Comparison of ENCODE assay signal across 18 cellular contexts in genomic region chr22:44928711-44929347, GRCh38.
DNase-seq lines count a peak whose midpoint lies in the region; ATAC-seq and TF ChIP-seq lines count a peak whose summit lies in the region.
"Had no signal": no experiment of that assay in that cellular context is flagged by ENCODE, and none has a peak within 500 bp of the region (broad histone marks: within the 10 kb centered on the region; RNA-seq: fewer than 3 reads in every experiment).

No MANE protein-coding gene starts in this region.

- no peaks in the 10 kb centered on the region for H3K36me3 Mint-ChIP-seq in activated CD8-positive, alpha-beta T cell treated with anti-CD3 and anti-CD28 coated beads, Interleukin-2, amount 10 ng/mL, durations not matched to agents 7 days and 5 days (ENCODE audit: low read depth)

- H3K4me3 Mint-ChIP-seq in activated CD8-positive, alpha-beta T cell treated with anti-CD3 and anti-CD28 coated beads, Interleukin-2, amount 10 ng/mL, durations not matched to agents 7 days and 5 days: no peak overlapping the region
- H3K4me3 Mint-ChIP-seq: CD4-positive, alpha-beta T cell; HFFc6 had no signal

- peaks cover 16% of the 10 kb centered on the region for H3K9me3 ChIP-seq in left ventricle myocardium inferior (replicated peaks)
- no peaks in the 10 kb centered on the region for H3K9me3 ChIP-seq in right atrium auricular region
- no peaks in the 10 kb centered on the region for H3K9me3 ChIP-seq in lower lobe of right lung
- peaks cover 0 to 9% (median 3%) of the 10 kb centered on the region in 8 donors for H3K9me3 ChIP-seq in spleen
- no peaks in the 10 kb centered on the region for H3K9me3 ChIP-seq in ascending aorta

- CTCF ChIA-PET in activated CD8-positive, alpha-beta T cell treated with anti-CD3 and anti-CD28 coated beads, Interleukin-2, amount 10 ng/mL, durations not matched to agents 7 days and 5 days (lab: Charles Lee): no interaction called here

- H3K4me1 ChIP-seq in left ventricle myocardium inferior: peaks cover 14% of the 10 kb centered on the region
- H3K4me1 ChIP-seq in right atrium auricular region: peaks cover 0 to 19% of the 10 kb centered on the region in 2 donors
- H3K4me1 ChIP-seq in lower lobe of right lung: no peaks in the 10 kb centered on the region
- peaks cover 0 to 5% (median 0%) of the 10 kb centered on the region in 6 donors for H3K4me1 ChIP-seq in spleen
- H3K4me1 ChIP-seq in ascending aorta: no peaks in the 10 kb centered on the region

- 87 to 92% (median 88%) methylated on average over 17 to 18 of the region's 18 CpGs for WGBS in spleen, 5 donors

- no peak for TF ChIP-seq POLR2A in spleen (IDR thresholded peaks at IDR 0.05)

- H3K4me3 ChIP-seq in left ventricle myocardium inferior (no peak overlapping the region), right atrium auricular region (no peak overlapping the region), lower lobe of right lung (no peak overlapping the region), spleen (no peak overlapping the region), ascending aorta (no peak overlapping the region)

- H3K27ac Mint-ChIP-seq in activated CD8-positive, alpha-beta T cell treated with anti-CD3 and anti-CD28 coated beads, Interleukin-2, amount 10 ng/mL, durations not matched to agents 7 days and 5 days: no peak overlapping the region
- H3K27ac Mint-ChIP-seq: CD4-positive, alpha-beta T cell; HFFc6 had no signal

- no peak for ATAC-seq in lower lobe of right lung
- no peak for ATAC-seq in GM18909 (IDR thresholded peaks at IDR 0.05; ENCODE audit: poor library complexity, unreplicated experiment)
- ATAC-seq in activated CD8-positive, alpha-beta T cell treated with anti-CD3 and anti-CD28 coated beads, Interleukin-2, amount 10 ng/mL, durations not matched to agents 7 days and 5 days: no peak
- ATAC-seq: SK-N-SH treated with all-trans-retinoic acid at 6 μM for 48 hours had no signal

- TF ChIP-seq CTCF in left ventricle myocardium inferior (IDR thresholded peaks at IDR 0.05; ENCODE audit: borderline replicate concordance) (no peak), right atrium auricular region (IDR thresholded peaks at IDR 0.05) (no peak), lower lobe of right lung (IDR thresholded peaks at IDR 0.05) (no peak), spleen (IDR thresholded peaks at IDR 0.05 in 8 of 11, conservative IDR thresholded peaks at IDR 0.05 in 3 of 11) (no peak), ascending aorta (IDR thresholded peaks at IDR 0.05) (no peak)

- peak; percentile 5 for DNase-seq in left ventricle myocardium inferior
- no peak for DNase-seq in right atrium auricular region (ENCODE audit: low spot score)
- peak; percentile 16 for DNase-seq in SK-N-DZ (ENCODE audit: low spot score)
- peak; percentile 32 for DNase-seq in lower lobe of right lung
- DNase-seq in spleen: peak; percentile 37
- DNase-seq in ascending aorta (ENCODE audit: low spot score in 2 of 2): no peak
- no peak for DNase-seq in activated CD8-positive, alpha-beta T cell treated with anti-CD3 and anti-CD28 coated beads, Interleukin-2, amount 10 ng/mL, durations not matched to agents 7 days and 5 days
- DNase-seq: CD4-positive, alpha-beta T cell; HFFc6; IMR-90; NCI-H1417 treated with DMSO at 0.1 percent for 48 hours; NCI-H187 treated with DMSO at 0.1 percent for 48 hours; NCI-H510A; NCI-H774; OCI-M1; SHP77 treated with DMSO at 0.1 percent for 48 hours had no signal

- H3K27me3 Mint-ChIP-seq in activated CD8-positive, alpha-beta T cell treated with anti-CD3 and anti-CD28 coated beads, Interleukin-2, amount 10 ng/mL, durations not matched to agents 7 days and 5 days (ENCODE audit: low read depth): no peaks in the 10 kb centered on the region
- H3K27me3 Mint-ChIP-seq: CD4-positive, alpha-beta T cell had no signal

- no peaks in the 10 kb centered on the region for H3K9me3 Mint-ChIP-seq in activated CD8-positive, alpha-beta T cell treated with anti-CD3 and anti-CD28 coated beads, Interleukin-2, amount 10 ng/mL, durations not matched to agents 7 days and 5 days (ENCODE audit: insufficient read depth)
- H3K9me3 Mint-ChIP-seq: CD4-positive, alpha-beta T cell had no signal

- intact Hi-C loops in left ventricle myocardium inferior (cut with micrococcal nuclease): no loop called here
- intact Hi-C loops in lower lobe of right lung (cut with DNase I): no loop called here
- intact Hi-C loops in spleen (cut with DNase I; ENCODE audit: low total_unique reads): no loop called here
- intact Hi-C loops in ascending aorta (cut with DNase I): no loop called here

- H3K27me3 ChIP-seq in left ventricle myocardium inferior (ENCODE audit: low read depth) (peaks cover 3% of the 10 kb centered on the region), right atrium auricular region (no peaks in the 10 kb centered on the region), lower lobe of right lung (ENCODE audit: low read depth) (peaks cover 3% of the 10 kb centered on the region), spleen (replicated peaks in 1 of 7) (peaks cover 0 to 8% (median 0%) of the 10 kb centered on the region in 7 donors), ascending aorta (no peaks in the 10 kb centered on the region)

- no peak overlapping the region for H3K27ac ChIP-seq in left ventricle myocardium inferior (replicated peaks)
- no peak overlapping the region for H3K27ac ChIP-seq in right atrium auricular region
- no peak overlapping the region for H3K27ac ChIP-seq in lower lobe of right lung
- H3K27ac ChIP-seq in spleen: no peak overlapping the region
- H3K27ac ChIP-seq in ascending aorta: no peak overlapping the region

- H3K36me3 ChIP-seq in left ventricle myocardium inferior (no peaks in the 10 kb centered on the region), right atrium auricular region (no peaks in the 10 kb centered on the region), lower lobe of right lung (no peaks in the 10 kb centered on the region), spleen (no peaks in the 10 kb centered on the region), ascending aorta (no peaks in the 10 kb centered on the region)

- no peaks in the 10 kb centered on the region for H3K4me1 Mint-ChIP-seq in activated CD8-positive, alpha-beta T cell treated with anti-CD3 and anti-CD28 coated beads, Interleukin-2, amount 10 ng/mL, durations not matched to agents 7 days and 5 days (ENCODE audit: low read depth)

- POLR2A ChIA-PET in activated CD8-positive, alpha-beta T cell treated with anti-CD3 and anti-CD28 coated beads, Interleukin-2, amount 10 ng/mL, durations not matched to agents 7 days and 5 days (lab: Charles Lee): no interaction called here

Comparison
In these comparisons a context has a peak if more than half of its experiments do, and no peak if none do; other contexts are left out.
1. DNase-seq: peak in left ventricle myocardium inferior (single experiment), SK-N-DZ (single experiment), lower lobe of right lung (single experiment) and spleen (single experiment); none in right atrium auricular region (single experiment), ascending aorta (0 of 2) and activated CD8-positive, alpha-beta T cell treated with anti-CD3 and anti-CD28 coated beads, Interleukin-2, amount 10 ng/mL, durations not matched to agents 7 days and 5 days (single experiment).